In the genomic region with DNA sequence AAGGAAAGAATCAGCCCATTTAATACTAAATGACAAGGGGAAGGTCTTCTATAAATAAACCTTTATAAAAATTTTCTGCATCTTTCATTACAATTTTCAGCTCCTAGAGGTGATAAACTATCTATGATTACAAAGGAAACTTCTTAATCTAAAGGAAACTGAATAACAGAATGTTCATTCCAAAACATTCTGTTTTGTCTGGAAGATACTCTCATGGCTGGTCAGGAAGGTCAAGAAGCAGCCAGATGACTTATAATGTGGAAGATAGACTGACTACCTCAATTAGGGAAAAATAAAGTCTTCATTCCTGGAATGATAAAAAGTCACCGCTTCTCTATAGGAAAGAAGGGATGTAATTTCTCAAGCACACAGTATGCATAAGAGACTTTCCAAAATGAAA, we compare ENCODE assay signal across 24 cellular contexts.
DNase-seq lines count a peak whose midpoint lies in the region; ATAC-seq and TF ChIP-seq lines count a peak whose summit lies in the region.
"Had no signal": no experiment of that assay in that cellular context is flagged by ENCODE, and none has a peak within 500 bp of the region (broad histone marks: within the 10 kb centered on the region; RNA-seq: fewer than 3 reads in every experiment).

No MANE protein-coding gene starts in this region.

- TF ChIP-seq POLR2A in right lobe of liver (IDR thresholded peaks at IDR 0.05) = no peak

- H3K27me3 Mint-ChIP-seq in chondrocyte (ENCODE audit: low read depth) = no peaks in the 10 kb centered on the region
- H3K27me3 Mint-ChIP-seq: CD4-positive, alpha-beta memory T cell; CD4-positive, CD25-positive, alpha-beta regulatory T cell; CD8-positive, alpha-beta memory T cell had no signal

- TF ChIP-seq CTCF in chondrocyte (IDR thresholded peaks at IDR 0.05) (no peak), right lobe of liver (IDR thresholded peaks at IDR 0.05) (no peak), tibial artery (IDR thresholded peaks at IDR 0.05) (no peak)

- H3K27me3 ChIP-seq in right lobe of liver = no peaks in the 10 kb centered on the region
- H3K27me3 ChIP-seq in tibial artery = no peaks in the 10 kb centered on the region
- H3K27me3 ChIP-seq: BE2C, BLaER1 had no signal

- H3K27ac ChIP-seq in right lobe of liver (no peak overlapping the region), tibial artery (no peak overlapping the region)
- H3K27ac ChIP-seq: BLaER1 had no signal

- H3K9me3 ChIP-seq in right lobe of liver = no peaks in the 10 kb centered on the region
- no peaks in the 10 kb centered on the region for H3K9me3 ChIP-seq in tibial artery
- H3K9me3 ChIP-seq: BE2C, BLaER1 had no signal

- intact Hi-C loops in right lobe of liver (cut with DNase I) = loop anchor here in 1 of 2 donors (10.0 kb wide), 1 partner anchor 509 kb away; a partner anchor contains a TSS
- intact Hi-C loops in tibial artery (cut with DNase I; ENCODE audit: low total_unique reads) = no loop called here

- ATAC-seq in right lobe of liver = peak in 3 of 4 donors; percentile 20 to 68 (median 50)
- ATAC-seq: GM12878 had no signal

- H3K4me1 Mint-ChIP-seq in chondrocyte (ENCODE audit: low read depth) = peaks cover 51% of the 10 kb centered on the region

- H3K27ac Mint-ChIP-seq in chondrocyte (ENCODE audit: unreplicated experiment) = peak overlapping the region; percentile 7
- H3K27ac Mint-ChIP-seq: CD4-positive, alpha-beta memory T cell; CD4-positive, CD25-positive, alpha-beta regulatory T cell; CD8-positive, alpha-beta memory T cell had no signal

- peaks cover 2% of the 10 kb centered on the region for H3K36me3 Mint-ChIP-seq in chondrocyte (ENCODE audit: low read depth)

- H3K36me3 ChIP-seq in right lobe of liver (no peaks in the 10 kb centered on the region), tibial artery (no peaks in the 10 kb centered on the region)
- H3K36me3 ChIP-seq: BE2C had no signal

- no peaks in the 10 kb centered on the region for H3K9me3 Mint-ChIP-seq in chondrocyte (ENCODE audit: low read depth)
- H3K9me3 Mint-ChIP-seq: CD14-positive monocyte; CD4-positive, alpha-beta memory T cell; CD4-positive, CD25-positive, alpha-beta regulatory T cell; CD8-positive, alpha-beta memory T cell had no signal

- DNase-seq in chondrocyte (ENCODE audit: low spot score) = no peak
- peak; percentile 37 for DNase-seq in dermis blood vessel endothelial cell
- DNase-seq in right lobe of liver = no peak
- DNase-seq in SIG-M5 treated with dmso at 0.1 percent for 504 hours (lab: John Stamatoyannopoulos, UW; ENCODE audit: unreplicated experiment) = no peak
- no peak for DNase-seq in NCI-H2196 treated with DMSO at 0.1 percent for 48 hours (lab: John Stamatoyannopoulos, UW; ENCODE audit: unreplicated experiment)
- DNase-seq in tibial artery = no peak
- DNase-seq: 8988T; ACHN; BE2C; C1 segment of cervical spinal cord; CD4-positive, alpha-beta memory T cell; CD4-positive, CD25-positive, alpha-beta regulatory T cell; CD8-positive, alpha-beta memory T cell; COR-L47; DMS 273 treated with DMSO at 0.1 percent for 48 hours; DMS153; DMS53; DMS79; DND-41; EL; GDM1 had no signal

- no peak overlapping the region for H3K4me3 Mint-ChIP-seq in chondrocyte (ENCODE audit: unreplicated experiment)
- H3K4me3 Mint-ChIP-seq: CD14-positive monocyte; CD4-positive, alpha-beta memory T cell; CD4-positive, CD25-positive, alpha-beta regulatory T cell; CD8-positive, alpha-beta memory T cell had no signal

- no peak overlapping the region for H3K4me3 ChIP-seq in right lobe of liver
- H3K4me3 ChIP-seq in tibial artery = no peak overlapping the region
- H3K4me3 ChIP-seq: BLaER1, GM12878 had no signal

- WGBS in right lobe of liver (ENCODE audit: insufficient coverage, low coverage, low lambda C conversion rate, missing lambda C conversion rate) = 93% methylated on average over 1 of the region's 1 CpG

- H3K4me1 ChIP-seq in right lobe of liver = no peaks in the 10 kb centered on the region
- peaks cover 0 to 38% (median 18%) of the 10 kb centered on the region in 4 donors for H3K4me1 ChIP-seq in tibial artery
